ENCODE assay signal across 8 cellular contexts in the genomic region with DNA sequence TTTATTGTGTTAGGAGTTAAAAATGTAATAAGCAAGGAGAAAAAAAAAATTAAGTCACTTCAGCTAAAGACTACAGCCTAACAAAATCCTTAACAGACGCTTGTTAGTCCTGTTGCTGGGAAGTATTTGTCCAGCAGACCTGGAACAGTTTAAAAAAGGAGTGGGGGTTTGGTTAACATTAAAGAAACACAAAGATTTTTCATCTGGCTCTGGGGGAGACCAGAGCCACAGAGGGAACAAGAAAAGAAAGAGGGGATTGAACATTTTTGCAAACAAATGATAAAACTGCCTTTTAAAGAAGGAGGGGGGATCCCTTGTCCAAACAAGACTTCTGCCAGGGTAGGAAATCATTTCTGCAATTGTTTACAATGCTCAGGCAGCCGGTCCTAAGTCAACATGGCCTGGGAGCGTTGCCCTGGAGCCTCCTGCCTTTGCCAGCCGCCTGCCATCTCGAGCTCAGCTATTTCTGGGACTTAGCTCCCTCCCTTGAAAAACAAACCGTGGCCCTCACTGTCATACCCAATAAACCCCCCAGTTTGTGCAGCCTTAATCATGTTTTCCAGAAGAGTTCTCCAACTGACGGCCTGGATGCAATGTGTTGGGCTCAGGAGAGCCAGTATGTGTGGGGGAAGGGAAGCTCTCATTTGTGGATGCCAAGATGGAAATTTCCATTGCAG.
DNase-seq lines count a peak whose midpoint lies in the region; ATAC-seq, FAIRE-seq and TF ChIP-seq lines count a peak whose summit lies in the region.

No MANE protein-coding gene starts in this region.

- CTCF ChIA-PET in HepG2 (lab: Yijun Ruan, JAX; ENCODE audit: low intra/inter-chr PET ratio, low total read pairs): no interaction called here

- TF ChIP-seq EP300 in HepG2 (IDR thresholded peaks at IDR 0.05; ENCODE audit: low read depth in 2 of 2, low read length in 2 of 2) (peak; percentile 26 to 96; a peak in 3 of 4 replicates), HepG2 (CRISPR knock-in tag; IDR thresholded peaks at IDR 0.05; ENCODE audit: borderline replicate concordance) (peak; percentile 68; the same call in 1 of the 2 replicates)

- H3K4me2 ChIP-seq in HepG2 (ENCODE audit: low read depth, low read length): peak overlapping the region; percentile 76

- intact Hi-C loops in body of pancreas (cut with DNase I): no loop called here
- intact Hi-C loops in HepG2 (cut with micrococcal nuclease; ENCODE audit: unreplicated experiment): loop anchor here (1.0 to 5.0 kb wide), 3 partner anchors 31 to 47 kb away; no protein-coding TSS in a partner anchor

- TF ChIP-seq CTCF in body of pancreas (IDR thresholded peaks at IDR 0.05) (no peak), HepG2 (CRISPR knock-in tag; IDR thresholded peaks at IDR 0.05) (no peak), thoracic aorta (IDR thresholded peaks at IDR 0.05) (no peak)

- H2AFZ ChIP-seq in HepG2 (ENCODE audit: low read length): peak overlapping the region; percentile 31

- H3K9me3 ChIP-seq in body of pancreas (no peaks in the 10 kb centered on the region), HepG2 (ENCODE audit: low read length) (no peaks in the 10 kb centered on the region), thoracic aorta (no peaks in the 10 kb centered on the region)

- BruUV-seq in HepG2 (replicated peaks; lab: Mats Ljungman, UMichigan): TSS peak; percentile 58

- H3K4me3 ChIP-seq in body of pancreas (no peak overlapping the region), HepG2 (replicated peaks in 1 of 3; ENCODE audit: insufficient read depth in 1 of 3, low read depth in 2 of 3, low read length in 3 of 3) (peak overlapping the region; percentile 19 to 51 (median 35); a peak in 5 of 6 replicates), thoracic aorta (peak overlapping the region; percentile 50)

- no peaks in the 10 kb centered on the region for H4K20me1 ChIP-seq in HepG2 (ENCODE audit: insufficient read depth, low read length)

- POLR2A ChIA-PET in HepG2 (lab: Yijun Ruan, JAX): interaction anchor here (0.9 to 4.0 kb wide), 11 partner anchors 8 to 139 kb away, joined by 3 to 63 read pairs (median 4); a partner anchor contains a TSS

- H3K36me3 ChIP-seq in body of pancreas (replicated peaks in 1 of 2; ENCODE audit: insufficient read depth in 1 of 2, low read depth in 2 of 2) (no peaks in the 10 kb centered on the region), HepG2 (replicated peaks in 1 of 2; ENCODE audit: control insufficient read depth in 1 of 2, insufficient read depth in 2 of 2, low read length in 2 of 2) (no peaks in the 10 kb centered on the region), thoracic aorta (no peaks in the 10 kb centered on the region)

- WGBS in body of pancreas, 2 donors: 9 to 15% methylated on average over 7 of the region's 7 CpGs
- 0% methylated on average over 7 of the region's 7 CpGs for WGBS in HepG2 (ENCODE audit: low lambda C conversion rate)

- no peaks in the 10 kb centered on the region for H3K79me2 ChIP-seq in HepG2 (ENCODE audit: insufficient read depth, low read length)

- H3K27ac ChIP-seq in body of pancreas (peak overlapping the region; percentile 52 to 87 (median 72)), HepG2 (ENCODE audit: extremely low read length, insufficient read depth, low read length) (peak overlapping the region; percentile 89), thoracic aorta (peak overlapping the region; percentile 82 to 83)

- TF ChIP-seq RAD21 in HepG2 (CRISPR knock-in tag; IDR thresholded peaks at IDR 0.05): no peak

- peaks cover 40% of the 10 kb centered on the region for H3K4me1 ChIP-seq in body of pancreas
- H3K4me1 ChIP-seq in HepG2 (ENCODE audit: insufficient read depth, low read length): peaks cover 75% of the 10 kb centered on the region
- peaks cover 42 to 70% of the 10 kb centered on the region in 2 donors for H3K4me1 ChIP-seq in thoracic aorta (ENCODE audit: control insufficient read depth in 1 of 2, low read depth in 2 of 2)

- H3K9ac ChIP-seq in HepG2 (ENCODE audit: insufficient read depth, low read depth, low read length): peak overlapping the region; percentile 60

- TF ChIP-seq POLR2A in body of pancreas (IDR thresholded peaks at IDR 0.05) (no peak), HepG2 (IDR thresholded peaks at IDR 0.05; ENCODE audit: insufficient read depth in 1 of 2, low read depth in 2 of 2, low read length in 2 of 2) (no peak)

- peak; percentile 89 for ATAC-seq in body of pancreas
- peak; percentile 94 for ATAC-seq in HepG2
- peak; percentile 63 for ATAC-seq in thoracic aorta (ENCODE audit: insufficient number of reproducible peaks, low FRiP score, low read depth)

- DNase-seq in NCI-H2029 (lab: John Stamatoyannopoulos, UW) (peak; percentile 67), body of pancreas (peak; percentile 79 to 92 (median 90)), HepG2 (ENCODE audit: low spot score) (peak; percentile 96), thoracic aorta (ENCODE audit: low spot score) (peak; percentile 41), occipital lobe (lab: John Stamatoyannopoulos, UW) (no peak), middle frontal gyrus (ENCODE audit: extremely low spot score, low spot score) (no peak)
- DNase-seq in activated naive CD4-positive, alpha-beta T cell treated with anti-CD3 and anti-CD28 coated beads, Interleukin-2, amount 50 U/mL, for 16 hours: no peak
- no peak for DNase-seq in activated naive CD4-positive, alpha-beta T cell (lab: John Stamatoyannopoulos, UW)

- H3K27me3 ChIP-seq in body of pancreas (no peaks in the 10 kb centered on the region), HepG2 (ENCODE audit: control insufficient read depth in 1 of 2, insufficient read depth in 2 of 2, low read length in 2 of 2) (no peaks in the 10 kb centered on the region), thoracic aorta (replicated peaks; ENCODE audit: insufficient read depth) (no peaks in the 10 kb centered on the region)

- in situ Hi-C loops in HepG2 (cut with HindIII; ENCODE audit: extremely low pct_ligation_motif_present, low pct_unique_long_range_greater_than_20kb): no loop called here

- FAIRE-seq in HepG2 (lab: Jason Lieb, UNC): peak; percentile 92

TF ChIP-seq in HepG2, 621 proteins besides CTCF, POLR2A, EP300 and RAD21 (continues in another document):
- no peak for TF ChIP-seq SMARCC2 (IDR thresholded peaks at IDR 0.05)
- TF ChIP-seq, protein P1, sequence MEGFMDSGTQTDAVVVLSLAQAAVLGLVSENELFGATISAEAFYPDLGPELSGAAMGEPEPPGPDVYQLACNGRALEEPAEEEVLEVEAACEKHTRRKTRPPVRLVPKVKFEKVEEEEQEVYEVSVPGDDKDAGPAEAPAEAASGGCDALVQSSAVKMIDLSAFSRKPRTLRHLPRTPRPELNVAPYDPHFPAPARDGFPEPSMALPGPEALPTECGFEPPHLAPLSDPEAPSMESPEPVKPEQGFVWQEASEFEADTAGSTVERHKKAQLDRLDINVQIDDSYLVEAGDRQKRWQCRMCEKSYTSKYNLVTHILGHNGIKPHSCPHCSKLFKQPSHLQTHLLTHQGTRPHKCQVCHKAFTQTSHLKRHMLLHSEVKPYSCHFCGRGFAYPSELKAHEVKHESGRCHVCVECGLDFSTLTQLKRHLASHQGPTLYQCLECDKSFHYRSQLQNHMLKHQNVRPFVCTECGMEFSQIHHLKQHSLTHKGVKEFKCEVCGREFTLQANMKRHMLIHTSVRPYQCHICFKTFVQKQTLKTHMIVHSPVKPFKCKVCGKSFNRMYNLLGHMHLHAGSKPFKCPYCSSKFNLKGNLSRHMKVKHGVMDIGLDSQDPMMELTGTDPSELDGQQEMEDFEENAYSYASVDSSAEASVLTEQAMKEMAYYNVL (CRISPR knock-in tag; IDR thresholded peaks at IDR 0.05; ENCODE audit: borderline replicate concordance): peak; percentile 98
- TF ChIP-seq, protein P2, sequence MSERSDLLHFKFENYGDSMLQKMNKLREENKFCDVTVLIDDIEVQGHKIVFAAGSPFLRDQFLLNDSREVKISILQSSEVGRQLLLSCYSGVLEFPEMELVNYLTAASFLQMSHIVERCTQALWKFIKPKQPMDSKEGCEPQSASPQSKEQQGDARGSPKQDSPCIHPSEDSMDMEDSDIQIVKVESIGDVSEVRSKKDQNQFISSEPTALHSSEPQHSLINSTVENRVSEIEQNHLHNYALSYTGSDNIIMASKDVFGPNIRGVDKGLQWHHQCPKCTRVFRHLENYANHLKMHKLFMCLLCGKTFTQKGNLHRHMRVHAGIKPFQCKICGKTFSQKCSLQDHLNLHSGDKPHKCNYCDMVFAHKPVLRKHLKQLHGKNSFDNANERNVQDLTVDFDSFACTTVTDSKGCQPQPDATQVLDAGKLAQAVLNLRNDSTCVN (CRISPR knock-in tag; IDR thresholded peaks at IDR 0.05; ENCODE audit: borderline replicate concordance): peak; percentile 92
- TF ChIP-seq, protein P3, sequence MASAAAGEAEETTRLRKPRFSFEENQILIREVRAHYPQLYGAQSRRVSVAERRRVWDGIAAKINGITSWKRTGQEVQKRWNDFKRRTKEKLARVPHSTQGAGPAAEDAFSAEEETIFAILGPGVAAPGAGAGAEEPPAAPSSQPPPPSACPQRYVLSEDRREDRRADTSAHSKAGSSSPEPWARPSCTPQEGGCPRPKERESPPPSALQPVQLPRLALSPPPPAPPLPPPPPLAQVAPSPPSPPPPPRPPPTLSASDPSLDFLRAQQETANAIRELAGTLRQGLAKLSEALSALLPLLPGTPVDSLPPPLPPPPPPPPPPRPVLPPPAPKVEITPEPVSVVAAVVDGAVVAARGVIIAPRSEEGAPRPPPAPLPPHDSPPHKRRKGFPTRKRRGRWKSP (CRISPR knock-in tag; IDR thresholded peaks at IDR 0.05): 0 out of 2 replicates have a peak, but pooled peaks have one; percentile 36
- TF ChIP-seq ZNF772 (CRISPR knock-in tag; IDR thresholded peaks at IDR 0.05): peak; percentile 71; the same call in 1 of the 2 replicates
- no peak for TF ChIP-seq ZNF572 (CRISPR knock-in tag; IDR thresholded peaks at IDR 0.05)
- TF ChIP-seq, protein P4, sequence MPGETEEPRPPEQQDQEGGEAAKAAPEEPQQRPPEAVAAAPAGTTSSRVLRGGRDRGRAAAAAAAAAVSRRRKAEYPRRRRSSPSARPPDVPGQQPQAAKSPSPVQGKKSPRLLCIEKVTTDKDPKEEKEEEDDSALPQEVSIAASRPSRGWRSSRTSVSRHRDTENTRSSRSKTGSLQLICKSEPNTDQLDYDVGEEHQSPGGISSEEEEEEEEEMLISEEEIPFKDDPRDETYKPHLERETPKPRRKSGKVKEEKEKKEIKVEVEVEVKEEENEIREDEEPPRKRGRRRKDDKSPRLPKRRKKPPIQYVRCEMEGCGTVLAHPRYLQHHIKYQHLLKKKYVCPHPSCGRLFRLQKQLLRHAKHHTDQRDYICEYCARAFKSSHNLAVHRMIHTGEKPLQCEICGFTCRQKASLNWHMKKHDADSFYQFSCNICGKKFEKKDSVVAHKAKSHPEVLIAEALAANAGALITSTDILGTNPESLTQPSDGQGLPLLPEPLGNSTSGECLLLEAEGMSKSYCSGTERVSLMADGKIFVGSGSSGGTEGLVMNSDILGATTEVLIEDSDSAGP (CRISPR knock-in tag; IDR thresholded peaks at IDR 0.05; ENCODE audit: borderline replicate concordance): peak; percentile 75
- TF ChIP-seq AGO1 (IDR thresholded peaks at IDR 0.05; ENCODE audit: low read depth, low read length, poor library complexity, severe bottlenecking): no peak
- peak; percentile 59; the same call in 1 of the 2 replicates for TF ChIP-seq SPEN (CRISPR knock-in tag; IDR thresholded peaks at IDR 0.05; ENCODE audit: low read depth)
- peak; percentile 94 for TF ChIP-seq HNRNPL (IDR thresholded peaks at IDR 0.05; ENCODE audit: low read depth, low read length)

Comparison
In these comparisons a context has a peak if more than half of its experiments do, and no peak if none do; other contexts are left out.
1. DNase-seq: peak in NCI-H2029 (single experiment), body of pancreas (4 of 4), HepG2 (single experiment) and thoracic aorta (single experiment); none in occipital lobe (single experiment), middle frontal gyrus (single experiment), activated naive CD4-positive, alpha-beta T cell treated with anti-CD3 and anti-CD28 coated beads, Interleukin-2, amount 50 U/mL, for 16 hours (single experiment) and activated naive CD4-positive, alpha-beta T cell (0 of 4).
2. H3K4me3 ChIP-seq: peak in HepG2 (3 of 3) and thoracic aorta (single experiment); none in body of pancreas (0 of 2).
3. Peak in every context shown above with its lines, with median percentiles within 50 percentile points of each other: ATAC-seq and H3K27ac ChIP-seq.